In the genomic region with DNA sequence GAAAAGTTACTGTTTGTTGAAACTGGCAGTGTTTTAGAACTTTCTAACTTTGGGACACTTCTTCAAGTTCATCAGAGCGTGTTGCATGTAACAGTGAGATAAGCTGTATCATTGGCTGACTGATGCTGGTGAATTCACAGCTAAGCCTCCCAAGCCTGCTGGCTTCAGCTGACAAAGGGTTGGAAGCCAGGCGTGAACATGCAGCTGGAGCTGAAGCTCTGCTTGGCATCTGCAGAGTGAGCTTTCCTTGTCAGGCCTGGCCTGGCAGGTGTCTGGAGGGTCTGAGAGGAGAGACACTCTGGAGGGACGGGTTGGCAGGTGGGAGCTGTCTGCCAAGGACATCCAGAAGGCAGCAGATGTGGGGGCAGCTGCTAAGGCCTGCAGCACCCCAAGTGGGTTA, we compare ENCODE assay signal across 8 cellular contexts.
DNase-seq lines count a peak whose midpoint lies in the region; ATAC-seq and TF ChIP-seq lines count a peak whose summit lies in the region.

No MANE protein-coding gene starts in this region.

- H3K4me3 ChIP-seq in astrocyte of the spinal cord (ENCODE audit: low read depth, low read length) (peak overlapping the region; percentile 30), muscle layer of duodenum (ENCODE audit: low read depth in 1 of 2, low read length in 2 of 2) (peak overlapping the region; percentile 48 to 63)

- H3K4me1 ChIP-seq in muscle layer of duodenum (ENCODE audit: control insufficient read depth in 1 of 2, insufficient read depth in 2 of 2, low read length in 2 of 2), result peaks cover 8 to 9% of the 10 kb centered on the region in 2 donors

- no peaks in the 10 kb centered on the region for H3K27me3 ChIP-seq in muscle layer of duodenum (ENCODE audit: low read depth, low read length)

- DNase-seq in DMS79 treated with DMSO at 0.1 percent for 48 hours (lab: John Stamatoyannopoulos, UW) (peak; percentile 81), NCI-H1694 (lab: John Stamatoyannopoulos, UW) (peak; percentile 45), astrocyte of the spinal cord (ENCODE audit: low read depth, low spot score) (no peak), dedifferentiated amniotic fluid mesenchymal stem cell (ENCODE audit: extremely low spot score) (no peak), HCEC 1CT (no peak)
- DNase-seq in activated CD4-positive, alpha-beta T cell treated with anti-CD3 and anti-CD28 coated beads, Interleukin-2, amount 50 U/mL, for 48 hours, result no peak

- H3K9me3 ChIP-seq in muscle layer of duodenum (ENCODE audit: control insufficient read depth in 1 of 2, low read length in 2 of 2), result no peaks in the 10 kb centered on the region

- H3K27ac ChIP-seq in muscle layer of duodenum (ENCODE audit: low read length), result peak overlapping the region; percentile 77

- TF ChIP-seq CTCF in astrocyte of the spinal cord (IDR thresholded peaks at IDR 0.05; ENCODE audit: low read depth, low read length), result no peak

- no peaks in the 10 kb centered on the region for H3K36me3 ChIP-seq in muscle layer of duodenum (ENCODE audit: control insufficient read depth in 1 of 2, insufficient read depth in 2 of 2, low read length in 2 of 2)

- in situ Hi-C loops in astrocyte of the spinal cord (cut with HindIII; ENCODE audit: low sequenced_read_pairs), result no loop called here

- ATAC-seq in HG03571 (IDR thresholded peaks at IDR 0.05; ENCODE audit: unreplicated experiment), result no peak

Comparison
In these comparisons a context has a peak if more than half of its experiments do, and no peak if none do; other contexts are left out.
1. DNase-seq: peak in DMS79 treated with DMSO at 0.1 percent for 48 hours (single experiment) and NCI-H1694 (single experiment); none in astrocyte of the spinal cord (single experiment), dedifferentiated amniotic fluid mesenchymal stem cell (single experiment), activated CD4-positive, alpha-beta T cell treated with anti-CD3 and anti-CD28 coated beads, Interleukin-2, amount 50 U/mL, for 48 hours (0 of 2) and HCEC 1CT (single experiment).